Comparison of ENCODE assay signal across 8 cellular contexts in the genomic region with DNA sequence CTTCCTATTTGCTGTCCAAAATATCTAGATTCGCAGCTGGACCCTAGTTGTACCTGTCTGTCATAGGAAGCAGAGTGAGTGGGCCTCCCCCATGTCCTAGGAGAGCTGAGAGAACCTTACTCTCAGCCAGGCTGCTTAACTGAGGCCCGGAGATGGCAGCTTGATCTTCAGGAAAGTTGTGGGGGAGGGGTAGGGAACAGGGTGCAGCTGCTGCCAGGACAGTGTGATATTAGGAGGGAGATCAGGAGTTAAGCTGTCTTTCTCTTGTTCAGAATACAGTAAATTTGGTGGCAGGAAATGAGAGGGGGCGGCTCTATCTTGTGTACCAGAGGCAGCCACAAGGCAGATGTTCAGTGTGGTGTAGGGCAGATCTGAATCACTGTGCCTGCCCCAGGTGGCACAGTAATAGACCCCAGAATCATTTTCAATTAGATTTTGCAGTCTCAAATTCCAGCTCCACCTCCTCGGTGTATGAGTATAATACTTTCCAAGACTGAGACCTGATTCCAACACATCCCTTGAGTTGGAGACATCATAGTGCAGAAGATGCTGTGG.
A peak's percentile ranks its signal among the peaks of the same experiment; 100 is the strongest.
DNase-seq lines count a peak whose midpoint lies in the region; ATAC-seq and TF ChIP-seq lines count a peak whose summit lies in the region.
"Not testable (repeated sequence)": the region's sequence is repeated elsewhere in the genome, so short reads cannot be mapped to it uniquely, and the experiment has no call there.

No MANE protein-coding gene starts in this region.

- intact Hi-C loops in natural killer cell (cut with micrococcal nuclease), result not testable (repeated sequence)

- H3K4me1 Mint-ChIP-seq in CD8-positive, alpha-beta memory T cell, result peaks cover 58 to 62% (median 60%) of the 10 kb centered on the region in 3 donors
- H3K4me1 Mint-ChIP-seq in activated naive CD8-positive, alpha-beta T cell (ENCODE audit: low read depth), result peaks cover 56% of the 10 kb centered on the region
- H3K4me1 Mint-ChIP-seq in natural killer cell, result peaks cover 56 to 70% of the 10 kb centered on the region in 2 donors

- H3K36me3 Mint-ChIP-seq in CD8-positive, alpha-beta memory T cell; activated naive CD8-positive, alpha-beta T cell; natural killer cell: not testable (repeated sequence)

- not testable (repeated sequence) for DNase-seq in CD8-positive, alpha-beta memory T cell; natural killer cell
- peak; percentile 5 to 16 for DNase-seq in NCI-H2081 (lab: John Stamatoyannopoulos, UW)

- peaks cover 28% of the 10 kb centered on the region for H3K4me1 ChIP-seq in CD8-positive, alpha-beta memory T cell (ENCODE audit: insufficient read depth, low read length)

- not testable (repeated sequence) for H3K27me3 Mint-ChIP-seq in CD8-positive, alpha-beta memory T cell; activated naive CD8-positive, alpha-beta T cell; natural killer cell (ENCODE audit: low read depth in 2 of 2)

- H3K27ac Mint-ChIP-seq in CD8-positive, alpha-beta memory T cell, result peak overlapping the region; percentile 75 to 99 (median 94)
- peak overlapping the region; percentile 89 for H3K27ac Mint-ChIP-seq in activated naive CD8-positive, alpha-beta T cell
- H3K27ac Mint-ChIP-seq in natural killer cell, result peak overlapping the region; percentile 72 to 93

- CTCF ChIA-PET in CD8-positive, alpha-beta memory T cell (lab: Charles Lee), result interaction anchor here (0.8 to 4.4 kb wide), 21 partner anchors 9 to 237 kb away, joined by 3 to 49 read pairs (median 5); no protein-coding TSS in a partner anchor

- peak overlapping the region; percentile 9 for H3K27ac ChIP-seq in CD8-positive, alpha-beta memory T cell (ENCODE audit: low read depth, low read length)

- peak overlapping the region; percentile 80 to 99 (median 90) for H3K4me3 Mint-ChIP-seq in CD8-positive, alpha-beta memory T cell
- peak overlapping the region; percentile 69 for H3K4me3 Mint-ChIP-seq in activated naive CD8-positive, alpha-beta T cell
- not testable (repeated sequence) for H3K4me3 Mint-ChIP-seq in natural killer cell

- H3K4me3 ChIP-seq in CD8-positive, alpha-beta memory T cell (ENCODE audit: low read length), result not testable (repeated sequence)

- ATAC-seq in GM19351 (IDR thresholded peaks at IDR 0.05; ENCODE audit: unreplicated experiment) (peak; percentile 44), HG02610 (IDR thresholded peaks at IDR 0.05; ENCODE audit: unreplicated experiment) (peak; percentile 37), HG03280 (IDR thresholded peaks at IDR 0.05; ENCODE audit: unreplicated experiment) (peak; percentile 39), natural killer cell (peak in 1 of 3 donors; percentile 39)
- ATAC-seq in activated CD4-positive, CD25-positive, alpha-beta regulatory T cell treated with anti-CD3 and anti-CD28 coated beads, Interleukin-2, amount 50 U/mL, for 24 hours, result peak; percentile 61 to 73

- not testable (repeated sequence) for H3K36me3 ChIP-seq in CD8-positive, alpha-beta memory T cell (ENCODE audit: insufficient read depth, low read length)

- TF ChIP-seq CTCF in natural killer cell (IDR thresholded peaks at IDR 0.05), result not testable (repeated sequence)

- not testable (repeated sequence) for H3K9me3 ChIP-seq in CD8-positive, alpha-beta memory T cell (ENCODE audit: low read length)

- not testable (repeated sequence) for H3K9me3 Mint-ChIP-seq in CD8-positive, alpha-beta memory T cell; activated naive CD8-positive, alpha-beta T cell (ENCODE audit: low read depth); natural killer cell

- not testable (repeated sequence) for H3K27me3 ChIP-seq in CD8-positive, alpha-beta memory T cell (ENCODE audit: insufficient read depth, low read length, poor library complexity, severe bottlenecking)

- POLR2A ChIA-PET in CD8-positive, alpha-beta memory T cell (lab: Charles Lee), result interaction anchor here (1.4 kb wide), 1 partner anchor 10 kb away, joined by 7 read pairs; no protein-coding TSS in a partner anchor
